1 cellular context compared by ENCODE assay signal in genomic region chr4:89753601-89754066, GRCh38.
A peak's percentile ranks its signal among the peaks of the same experiment; 100 is the strongest.
TF ChIP-seq lines count a peak whose summit lies in the region.

No MANE protein-coding gene starts in this region.

TF ChIP-seq in SK-N-SH, 30 proteins besides CTCF, POLR2A, EP300 and RAD21 (continued from another document):
- TF ChIP-seq, protein P1, sequence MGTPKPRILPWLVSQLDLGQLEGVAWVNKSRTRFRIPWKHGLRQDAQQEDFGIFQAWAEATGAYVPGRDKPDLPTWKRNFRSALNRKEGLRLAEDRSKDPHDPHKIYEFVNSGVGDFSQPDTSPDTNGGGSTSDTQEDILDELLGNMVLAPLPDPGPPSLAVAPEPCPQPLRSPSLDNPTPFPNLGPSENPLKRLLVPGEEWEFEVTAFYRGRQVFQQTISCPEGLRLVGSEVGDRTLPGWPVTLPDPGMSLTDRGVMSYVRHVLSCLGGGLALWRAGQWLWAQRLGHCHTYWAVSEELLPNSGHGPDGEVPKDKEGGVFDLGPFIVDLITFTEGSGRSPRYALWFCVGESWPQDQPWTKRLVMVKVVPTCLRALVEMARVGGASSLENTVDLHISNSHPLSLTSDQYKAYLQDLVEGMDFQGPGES (IDR thresholded peaks at IDR 0.05; ENCODE audit: low read depth, low read length), result no peak
- TF ChIP-seq POLR2AphosphoS5 (IDR thresholded peaks at IDR 0.05; ENCODE audit: low read depth, low read length), result peak; percentile 79; the same call in 1 of the 2 replicates
- TF ChIP-seq FOXJ3 (CRISPR knock-in tag; IDR thresholded peaks at IDR 0.05), result no peak
- no peak for TF ChIP-seq YY1 (IDR thresholded peaks at IDR 0.05; ENCODE audit: low read depth)
- no peak for TF ChIP-seq GABPA (IDR thresholded peaks at IDR 0.05; ENCODE audit: low read depth)
- TF ChIP-seq MEF2A (IDR thresholded peaks at IDR 0.05; ENCODE audit: borderline replicate concordance, low read depth), result peak; percentile 74
- TF ChIP-seq TAF1 (IDR thresholded peaks at IDR 0.05; ENCODE audit: borderline replicate concordance, low read depth, low read length), result no peak
- no peak for TF ChIP-seq RFX5 (IDR thresholded peaks at IDR 0.05; ENCODE audit: low read length)
- peak; percentile 94 for TF ChIP-seq PBX3 (IDR thresholded peaks at IDR 0.05)
- TF ChIP-seq TCF12 (IDR thresholded peaks at IDR 0.05), result peak; percentile 96
- TF ChIP-seq FOXM1 (IDR thresholded peaks at IDR 0.05; ENCODE audit: low read depth), result peak; percentile 79; the same call in 1 of the 2 replicates
- TF ChIP-seq NRF1 (IDR thresholded peaks at IDR 0.05; ENCODE audit: low read depth, low read length), result no peak
- no peak for TF ChIP-seq CHD2 (IDR thresholded peaks at IDR 0.05; ENCODE audit: low read length, partially characterized antibody)
- TF ChIP-seq USF2 (IDR thresholded peaks at IDR 0.05; ENCODE audit: borderline replicate concordance, low read depth, low read length), result no peak
- TF ChIP-seq, protein P2, sequence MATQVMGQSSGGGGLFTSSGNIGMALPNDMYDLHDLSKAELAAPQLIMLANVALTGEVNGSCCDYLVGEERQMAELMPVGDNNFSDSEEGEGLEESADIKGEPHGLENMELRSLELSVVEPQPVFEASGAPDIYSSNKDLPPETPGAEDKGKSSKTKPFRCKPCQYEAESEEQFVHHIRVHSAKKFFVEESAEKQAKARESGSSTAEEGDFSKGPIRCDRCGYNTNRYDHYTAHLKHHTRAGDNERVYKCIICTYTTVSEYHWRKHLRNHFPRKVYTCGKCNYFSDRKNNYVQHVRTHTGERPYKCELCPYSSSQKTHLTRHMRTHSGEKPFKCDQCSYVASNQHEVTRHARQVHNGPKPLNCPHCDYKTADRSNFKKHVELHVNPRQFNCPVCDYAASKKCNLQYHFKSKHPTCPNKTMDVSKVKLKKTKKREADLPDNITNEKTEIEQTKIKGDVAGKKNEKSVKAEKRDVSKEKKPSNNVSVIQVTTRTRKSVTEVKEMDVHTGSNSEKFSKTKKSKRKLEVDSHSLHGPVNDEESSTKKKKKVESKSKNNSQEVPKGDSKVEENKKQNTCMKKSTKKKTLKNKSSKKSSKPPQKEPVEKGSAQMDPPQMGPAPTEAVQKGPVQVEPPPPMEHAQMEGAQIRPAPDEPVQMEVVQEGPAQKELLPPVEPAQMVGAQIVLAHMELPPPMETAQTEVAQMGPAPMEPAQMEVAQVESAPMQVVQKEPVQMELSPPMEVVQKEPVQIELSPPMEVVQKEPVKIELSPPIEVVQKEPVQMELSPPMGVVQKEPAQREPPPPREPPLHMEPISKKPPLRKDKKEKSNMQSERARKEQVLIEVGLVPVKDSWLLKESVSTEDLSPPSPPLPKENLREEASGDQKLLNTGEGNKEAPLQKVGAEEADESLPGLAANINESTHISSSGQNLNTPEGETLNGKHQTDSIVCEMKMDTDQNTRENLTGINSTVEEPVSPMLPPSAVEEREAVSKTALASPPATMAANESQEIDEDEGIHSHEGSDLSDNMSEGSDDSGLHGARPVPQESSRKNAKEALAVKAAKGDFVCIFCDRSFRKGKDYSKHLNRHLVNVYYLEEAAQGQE (IDR thresholded peaks at IDR 0.05; ENCODE audit: low read depth, low read length), result no peak
- no peak for TF ChIP-seq ELF1 (IDR thresholded peaks at IDR 0.05)
- no peak for TF ChIP-seq SMC3 (IDR thresholded peaks at IDR 0.05; ENCODE audit: low read depth, low read length)
- no peak for TF ChIP-seq MXI1 (IDR thresholded peaks at IDR 0.05; ENCODE audit: low read depth, low read length)
- TF ChIP-seq MAX (IDR thresholded peaks at IDR 0.05; ENCODE audit: low read depth), result peak; percentile 40
- TF ChIP-seq RCOR1 (IDR thresholded peaks at IDR 0.05; ENCODE audit: low read length), result 0 out of 2 replicates have a peak, but pooled peaks have one; percentile 0
